22 cellular contexts compared by ENCODE assay signal in genomic region chr5:61567337-61567736, GRCh38.
"Had no signal": no experiment of that assay in that cellular context is flagged by ENCODE, and none has a peak within 500 bp of the region (broad histone marks: within the 10 kb centered on the region; RNA-seq: fewer than 3 reads in every experiment).

No MANE protein-coding gene starts in this region.

- H3K27me3 ChIP-seq: colonic mucosa, dorsolateral prefrontal cortex, esophagus muscularis mucosa, foreskin keratinocyte, gastrocnemius medialis, gastroesophageal sphincter, heart left ventricle had no signal

- H3K4me3 ChIP-seq: colonic mucosa, coronary artery, dorsolateral prefrontal cortex, esophagus muscularis mucosa, gastrocnemius medialis, gastroesophageal sphincter, heart left ventricle, heart right ventricle had no signal

- H3K36me3 ChIP-seq: colonic mucosa, esophagus muscularis mucosa, gastrocnemius medialis, gastroesophageal sphincter, heart left ventricle, heart right ventricle had no signal

- H3K4me1 ChIP-seq: colonic mucosa, esophagus muscularis mucosa, foreskin keratinocyte, gastrocnemius medialis, gastroesophageal sphincter had no signal

- H3K9me3 ChIP-seq: colonic mucosa, esophagus muscularis mucosa, gastrocnemius medialis, gastroesophageal sphincter, heart left ventricle, heart right ventricle had no signal

- H3K27ac ChIP-seq: colonic mucosa, coronary artery, dorsolateral prefrontal cortex, epithelial cell of prostate, esophagus muscularis mucosa, foreskin keratinocyte, gastrocnemius medialis, gastroesophageal sphincter, heart left ventricle, heart right ventricle had no signal

- DNase-seq: colonic mucosa; cortex of kidney; dermis blood vessel endothelial cell; dorsolateral prefrontal cortex; effector CD4-positive, alpha-beta T cell; effector CD8-positive, alpha-beta T cell; effector memory CD4-positive, alpha-beta T cell; effector memory CD8-positive, alpha-beta T cell; endodermal cell; erythroblast; foreskin fibroblast; foreskin keratinocyte; foreskin melanocyte; gastrocnemius medialis; glutamatergic neuron; head of caudate nucleus; heart left ventricle; heart right ventricle had no signal
